ENCODE assay signal across 8 cellular contexts in the genomic region with DNA sequence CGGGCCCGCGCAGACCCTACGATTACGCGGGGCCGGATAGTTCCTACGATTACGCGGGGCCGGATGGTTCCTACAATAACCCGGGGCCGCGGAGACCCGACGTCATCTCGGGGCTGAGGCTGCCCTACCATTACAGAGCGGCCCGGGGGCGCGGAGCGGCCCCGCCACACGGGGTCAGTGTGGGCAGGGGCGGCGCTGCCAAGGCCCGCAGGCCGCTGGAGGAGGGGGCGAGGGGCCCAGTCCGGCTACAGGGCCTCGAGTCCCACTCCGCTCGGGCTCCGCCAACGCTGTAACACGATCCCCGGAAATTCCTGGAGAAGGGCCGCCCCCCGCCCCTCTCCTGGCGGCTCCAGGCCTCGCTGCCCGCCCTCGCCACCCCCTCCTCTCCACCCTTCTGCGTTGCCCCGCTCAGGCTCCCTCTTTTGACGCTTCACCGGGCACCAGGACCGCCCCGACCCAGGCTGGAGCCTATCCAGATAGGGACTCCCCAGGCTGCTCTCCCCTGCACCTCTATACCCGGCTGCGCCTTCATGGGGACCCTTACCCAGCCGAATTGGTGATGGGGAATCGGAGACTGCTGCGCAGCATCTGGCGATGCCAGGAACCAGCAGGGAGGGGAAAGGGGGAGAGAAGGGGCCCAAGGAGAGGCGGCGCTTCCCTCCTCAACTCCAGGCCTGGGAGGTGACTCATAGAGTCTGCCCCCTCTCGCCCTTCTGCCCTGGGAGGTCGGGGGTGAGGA. TPM values are rescaled to one million over a fixed set of nuclear protein-coding genes. Genes with fewer than 3 reads are reported as not detected.
DNase-seq lines count a peak whose midpoint lies in the region; ATAC-seq and TF ChIP-seq lines count a peak whose summit lies in the region.

A gene with protein sequence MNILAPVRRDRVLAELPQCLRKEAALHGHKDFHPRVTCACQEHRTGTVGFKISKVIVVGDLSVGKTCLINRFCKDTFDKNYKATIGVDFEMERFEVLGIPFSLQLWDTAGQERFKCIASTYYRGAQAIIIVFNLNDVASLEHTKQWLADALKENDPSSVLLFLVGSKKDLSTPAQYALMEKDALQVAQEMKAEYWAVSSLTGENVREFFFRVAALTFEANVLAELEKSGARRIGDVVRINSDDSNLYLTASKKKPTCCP (minus strand): TSS at position 291 of the 739 bp plus-strand sequence. CDS start 602 bp downstream, outside the sequence.

- peaks cover 43% of the 10 kb centered on the region for H4K20me1 ChIP-seq in IMR-90 (ENCODE audit: insufficient read depth, low read length)

- H3K27ac Mint-ChIP-seq in WTC11: peak within 1 kb of the TSS; percentile 97

- H3K36me3 ChIP-seq in IMR-90 (ENCODE audit: control insufficient read depth, insufficient read depth, low read length): peaks cover 42% of the 10 kb centered on the region
- H3K36me3 ChIP-seq in esophagus squamous epithelium: peaks cover 0 to 46% (median 2%) of the 10 kb centered on the region in 3 donors
- H3K36me3 ChIP-seq in transverse colon: peaks cover 0 to 7% (median 3%) of the 10 kb centered on the region in 4 donors

- no peak for TF ChIP-seq EP300 in transverse colon (IDR thresholded peaks at IDR 0.05; ENCODE audit: low read depth)

- intact Hi-C loops in IMR-90 (cut with micrococcal nuclease) (no loop called here), esophagus squamous epithelium (cut with DNase I) (no loop called here), transverse colon (cut with DNase I; ENCODE audit: low total_unique reads) (no loop called here)

- in situ Hi-C loops in IMR-90 (cut with MboI; ENCODE audit: low sequenced_read_pairs) (no loop called here), transverse colon (cut with MboI; ENCODE audit: low pct_ligation_motif_present in 1 of 4, low pct_unique_long_range_greater_than_20kb in 1 of 4, low sequenced_read_pairs in 3 of 4) (no loop called here)

- H3K9me1 ChIP-seq in IMR-90 (ENCODE audit: insufficient read depth, low read length): peaks cover 19% of the 10 kb centered on the region; the same call in 1 of the 2 replicates

- H3K9ac ChIP-seq in IMR-90 (ENCODE audit: low read depth, low read length): peak within 1 kb of the TSS; percentile 96

- TF ChIP-seq POLR2A in IMR-90 (IDR thresholded peaks at IDR 0.05; ENCODE audit: low read depth, low read length): peak; percentile 76
- peak in 1 of 4 donors; percentile 57 for TF ChIP-seq POLR2A in esophagus squamous epithelium (IDR thresholded peaks at IDR 0.05)
- peak; percentile 38 for TF ChIP-seq POLR2A in transverse colon (IDR thresholded peaks at IDR 0.05)

- H2BK5ac ChIP-seq in IMR-90 (ENCODE audit: low read depth, low read length, poor library complexity, severe bottlenecking): peak within 1 kb of the TSS; percentile 99

- H2AK5ac ChIP-seq in IMR-90 (ENCODE audit: low read depth, low read length): peak within 1 kb of the TSS; percentile 100

- H3K4me3 ChIP-seq in IMR-90 (ENCODE audit: insufficient read depth, low read depth, low read length): peak within 1 kb of the TSS; percentile 80
- H3K4me3 ChIP-seq in esophagus squamous epithelium: peak within 1 kb of the TSS; percentile 43 to 93 (median 74)
- H3K4me3 ChIP-seq in transverse colon: peak within 1 kb of the TSS; percentile 37 to 56 (median 52)

- H4K5ac ChIP-seq in IMR-90 (ENCODE audit: low read depth, low read length): peak within 1 kb of the TSS; percentile 97

- H4K8ac ChIP-seq in IMR-90 (ENCODE audit: low read depth in 2 of 2, low read length in 2 of 2): peak within 1 kb of the TSS; percentile 92 to 94

- H3K4ac ChIP-seq in IMR-90 (ENCODE audit: low read depth, low read length): peak within 1 kb of the TSS; percentile 99

- H2AK9ac ChIP-seq in IMR-90 (replicated peaks; ENCODE audit: low read depth, low read length, poor library complexity): peak within 1 kb of the TSS; percentile 99

- no peaks in the 10 kb centered on the region for H3K27me3 Mint-ChIP-seq in WTC11 (ENCODE audit: low read depth)

- peaks cover 51% of the 10 kb centered on the region for H3K36me3 Mint-ChIP-seq in WTC11

- H3K9me3 ChIP-seq in IMR-90 (ENCODE audit: control insufficient read depth, insufficient read depth, low read length) (no peaks in the 10 kb centered on the region), esophagus squamous epithelium (no peaks in the 10 kb centered on the region), transverse colon (no peaks in the 10 kb centered on the region)

- TF ChIP-seq CTCF in IMR-90 (conservative IDR thresholded peaks at IDR 0.05; ENCODE audit: low read depth, low read length) (peak; percentile 45), WTC11 (IDR thresholded peaks at IDR 0.05) (no peak), esophagus squamous epithelium (IDR thresholded peaks at IDR 0.05) (peak in 1 of 6 experiments; percentile 9), transverse colon (IDR thresholded peaks at IDR 0.05) (peak in 1 of 5 experiments; percentile 6)

- H3K4me1 ChIP-seq in IMR-90 (ENCODE audit: control insufficient read depth, insufficient read depth, low read length): peaks cover 13% of the 10 kb centered on the region
- peaks cover 33 to 67% (median 43%) of the 10 kb centered on the region in 3 donors for H3K4me1 ChIP-seq in esophagus squamous epithelium
- peaks cover 30 to 53% (median 39%) of the 10 kb centered on the region in 4 donors for H3K4me1 ChIP-seq in transverse colon

- peak within 1 kb of the TSS; percentile 96 for H2AFZ ChIP-seq in IMR-90 (replicated peaks; ENCODE audit: low read length, poor library complexity)

- POLR2A ChIA-PET in IMR-90 (lab: Charles Lee; ENCODE audit: unreplicated experiment) (no interaction called here), WTC11 (lab: Charles Lee) (interaction anchor here (1.1 to 2.5 kb wide), 3 partner anchors 9 to 73 kb away, joined by 4 to 31 read pairs (median 10); a partner anchor contains a TSS)

- BruUV-seq in IMR-90 (replicated peaks; lab: Mats Ljungman, UMichigan): no TSS peak

- peak within 1 kb of the TSS; percentile 96 for H2BK120ac ChIP-seq in IMR-90 (ENCODE audit: low read depth, low read length)

- dilution Hi-C loops in IMR-90 (cut with HindIII; ENCODE audit: low sequenced_read_pairs, unreplicated experiment): no loop called here

- CTCF ChIA-PET in IMR-90 (lab: Yijun Ruan, JAX) (no interaction called here), WTC11 (lab: Charles Lee) (interaction anchor here (0.8 to 1.1 kb wide), 2 partner anchors 9 to 73 kb away, joined by 4 to 14 read pairs; a partner anchor contains a TSS)

- ATAC-seq in IMR-90 (ENCODE audit: low read depth) (peak; percentile 55), WTC11 (peak; percentile 71), HG03135 (IDR thresholded peaks at IDR 0.05; ENCODE audit: unreplicated experiment) (no peak)

- H3K27me3 ChIP-seq in IMR-90 (ENCODE audit: control insufficient read depth, insufficient read depth, low read length): no peaks in the 10 kb centered on the region
- peaks cover 0 to 15% (median 0%) of the 10 kb centered on the region in 4 donors for H3K27me3 ChIP-seq in esophagus squamous epithelium
- peaks cover 14% of the 10 kb centered on the region for H3K27me3 ChIP-seq in transverse colon

- WGBS in IMR-90 (ENCODE audit: extremely low coverage in 2 of 2, insufficient read length in 1 of 2), 2 experiments: 0% methylated on average over 17 of the region's 59 CpGs; no CpG with 5 or more reads in 1 of the 2 experiments
- 4% methylated on average over 4 of the region's 59 CpGs; no CpG with 5 or more reads in 1 of the 2 donors for WGBS in esophagus squamous epithelium, 2 donors
- 39% methylated on average over 39 of the region's 59 CpGs; no CpG with 5 or more reads in 1 of the 2 donors for WGBS in transverse colon (ENCODE audit: low coverage in 1 of 2), 2 donors

- H3K4me1 Mint-ChIP-seq in WTC11: peaks cover 47% of the 10 kb centered on the region

- TF ChIP-seq RAD21 in IMR-90 (IDR thresholded peaks at IDR 0.05; ENCODE audit: low read length): 0 out of 2 replicates have a peak, but pooled peaks have one; percentile 17

- H3K56ac ChIP-seq in IMR-90 (ENCODE audit: extremely low read depth, insufficient read depth, low read length): peak within 1 kb of the TSS; percentile 96

- peak within 1 kb of the TSS; percentile 89 for H3K14ac ChIP-seq in IMR-90 (replicated peaks; ENCODE audit: low read depth, low read length)

- peak; percentile 66 for DNase-seq in DMS153 treated with DMSO at 0.1 percent for 48 hours (lab: John Stamatoyannopoulos, UW; ENCODE audit: unreplicated experiment)
- DNase-seq in IMR-90: peak; percentile 89
- peak; percentile 96 for DNase-seq in WTC11 (ENCODE audit: low spot score)
- DNase-seq in esophagus squamous epithelium (lab: John Stamatoyannopoulos, UW): no peak
- peak; percentile 54 for DNase-seq in mucosa of gallbladder (ENCODE audit: low spot score)
- DNase-seq in transverse colon: peak; percentile 56
- no peak for DNase-seq in NCI-H2029 treated with DMSO at 0.1 percent for 48 hours (lab: John Stamatoyannopoulos, UW)

- no peaks in the 10 kb centered on the region for H3K9me3 Mint-ChIP-seq in WTC11

- peak within 1 kb of the TSS; percentile 98 for H3K27ac ChIP-seq in IMR-90 (ENCODE audit: insufficient read depth, low read length)
- H3K27ac ChIP-seq in esophagus squamous epithelium: peak within 1 kb of the TSS; percentile 93 to 97 (median 95)
- H3K27ac ChIP-seq in transverse colon: peak within 1 kb of the TSS; percentile 85 to 91 (median 88)

- H4K91ac ChIP-seq in IMR-90 (ENCODE audit: insufficient read depth, low read depth, low read length): peak within 1 kb of the TSS; percentile 96

- H3K79me1 ChIP-seq in IMR-90 (ENCODE audit: low read depth in 1 of 2, low read length in 2 of 2): peaks cover 5 to 61% of the 10 kb centered on the region in 2 experiments; a peak in 2 of 4 replicates

- H2BK15ac ChIP-seq in IMR-90 (ENCODE audit: low read depth, low read length): peak within 1 kb of the TSS; percentile 99

- peak within 1 kb of the TSS; percentile 91 for H2BK20ac ChIP-seq in IMR-90 (ENCODE audit: low read depth, low read length)

- H3K4me2 ChIP-seq in IMR-90 (ENCODE audit: low read depth, low read length): peak within 1 kb of the TSS; percentile 97

- H3K18ac ChIP-seq in IMR-90 (ENCODE audit: low read depth, low read length): peak within 1 kb of the TSS; percentile 98

- H3K23ac ChIP-seq in IMR-90 (ENCODE audit: low read depth, low read length): peak within 1 kb of the TSS; percentile 95

- peak within 1 kb of the TSS; percentile 100 for H3K4me3 Mint-ChIP-seq in WTC11

TF ChIP-seq in IMR-90, 13 proteins besides CTCF, POLR2A, EP300 and RAD21 (continues in another document):
- TF ChIP-seq BHLHE40 (IDR thresholded peaks at IDR 0.05; ENCODE audit: low read depth, low read length): no peak

RNA-seq across cellular contexts. Expression of the gene that starts here (rescaled TPM):
- total RNA-seq in IMR-90 (2012; rRNA removed): 304 and 351 TPM in 2 replicates
- polyA plus RNA-seq in IMR-90 (2012; rRNA removed): 374 and 387 TPM in 2 replicates
- 274 and 575 TPM in 2 replicates for polyA plus RNA-seq in IMR-90 (2012; cell fraction: cytosol; rRNA removed)
- 417 and 521 TPM in 2 replicates for polyA plus RNA-seq in IMR-90 (2012; cell fraction: nucleus; rRNA removed; ENCODE audit: low replicate concordance)
- 153 to 181 TPM (median 162 TPM) in 3 replicates for total RNA-seq in WTC11 (2021)
- total RNA-seq in esophagus squamous epithelium: 10 to 100 TPM; 27.6 to 98.0 (median 65.1) TPM
- total RNA-seq in mucosa of gallbladder: 70.2 TPM
- total RNA-seq in transverse colon: 10 to 100 TPM; 41.1 to 60.5 (median 50.0) TPM

Comparison
In these comparisons a context has a peak if more than half of its experiments do, and no peak if none do; other contexts are left out.
1. DNase-seq: peak in DMS153 treated with DMSO at 0.1 percent for 48 hours (single experiment), IMR-90 (single experiment), WTC11 (single experiment), mucosa of gallbladder (single experiment) and transverse colon (single experiment); none in esophagus squamous epithelium (single experiment) and NCI-H2029 treated with DMSO at 0.1 percent for 48 hours (single experiment).
2. Peak in every context shown above with its lines, with median percentiles within 50 percentile points of each other: H3K27ac ChIP-seq and H3K4me3 ChIP-seq.